8 cellular contexts compared by ENCODE assay signal in the genomic region with DNA sequence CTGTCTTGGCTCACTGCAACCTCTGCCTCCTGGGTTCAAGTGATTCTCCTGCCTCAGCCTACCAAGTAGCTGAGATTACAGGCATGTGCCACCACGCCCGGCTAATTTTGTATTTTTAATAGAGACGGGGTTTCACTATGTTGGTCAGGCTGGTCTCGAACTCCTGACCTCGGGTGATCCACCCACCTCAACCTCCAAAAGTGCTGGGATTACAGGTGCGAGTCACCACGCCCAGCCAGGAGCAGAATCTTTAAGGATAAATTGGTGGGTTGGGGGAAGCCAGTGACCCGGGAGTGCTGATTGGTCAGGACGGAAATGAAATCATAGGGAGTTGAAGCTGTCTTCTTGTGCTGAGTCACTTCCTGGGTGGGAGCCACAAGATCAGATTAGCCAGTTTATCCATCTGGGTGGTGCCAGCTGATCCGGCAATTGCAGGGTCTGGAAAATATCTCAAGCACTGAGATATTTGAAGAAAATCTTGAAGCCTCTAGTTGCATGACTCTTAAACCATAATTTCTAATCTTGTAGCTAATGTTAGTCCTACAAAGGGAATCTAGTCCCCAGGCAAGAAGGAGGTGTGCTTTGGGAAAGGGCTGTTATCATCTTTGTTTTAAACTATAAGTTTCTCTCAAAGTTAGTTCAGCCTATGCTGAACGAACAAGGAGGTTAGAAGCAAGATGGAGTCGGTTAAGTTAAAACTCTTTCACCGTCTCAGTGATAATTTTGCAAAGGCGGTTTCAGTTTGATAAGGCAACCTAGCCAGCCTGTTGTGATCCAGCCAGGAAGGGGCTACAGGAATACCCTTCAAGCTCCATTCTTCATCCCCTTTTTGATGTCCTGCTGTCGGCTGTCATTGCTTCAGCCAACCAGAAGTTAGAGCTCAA. TPM values are rescaled to one million over a fixed set of nuclear protein-coding genes. Genes with fewer than 3 reads are reported as not detected.
DNase-seq lines count a peak whose midpoint lies in the region; TF ChIP-seq lines count a peak whose summit lies in the region.
"Not testable (repeated sequence)": the region's sequence is repeated elsewhere in the genome, so short reads cannot be mapped to it uniquely, and the experiment has no call there.

No MANE protein-coding gene starts in this region.

- H3K9ac ChIP-seq in parathyroid adenoma = not testable (repeated sequence)

- H3K27me3 Mint-ChIP-seq in activated T-helper 1 cell treated with anti-CD3 and anti-CD28 coated beads, Interleukin-12 subunit alpha, Interleukin-12 subunit beta, Interleukin-2, Interleukin-4 antibody, amounts not matched to agents 30 ng/mL and 10 ng/mL and 1 ng/mL, durations not matched to agents 14 hours and 24 hours and 36 hours (ENCODE audit: insufficient read depth) = not testable (repeated sequence)

- H3K4me1 Mint-ChIP-seq in activated T-helper 1 cell treated with anti-CD3 and anti-CD28 coated beads, Interleukin-12 subunit alpha, Interleukin-12 subunit beta, Interleukin-2, Interleukin-4 antibody, amounts not matched to agents 30 ng/mL and 10 ng/mL and 1 ng/mL, durations not matched to agents 14 hours and 24 hours and 36 hours (ENCODE audit: low read depth) = peaks cover 63% of the 10 kb centered on the region

- DNase-seq in DMS53 (lab: John Stamatoyannopoulos, UW) = peak; percentile 38
- DNase-seq in SW 1271 (lab: John Stamatoyannopoulos, UW) = peak; percentile 78 to 89
- not testable (repeated sequence) for DNase-seq in activated T-helper 1 cell treated with anti-CD3 and anti-CD28 coated beads, Interleukin-12 subunit alpha, Interleukin-12 subunit beta, Interleukin-2, Interleukin-4 antibody, amounts not matched to agents 30 ng/mL and 10 ng/mL and 1 ng/mL, durations not matched to agents 14 hours and 24 hours and 36 hours (ENCODE audit: low spot score); transverse colon
- DNase-seq in choroid plexus epithelial cell (ENCODE audit: low read depth) = peak; percentile 68
- DNase-seq in glomerular visceral epithelial cell (ENCODE audit: extremely low spot score) = peak; percentile 67

- peaks cover 13% of the 10 kb centered on the region for H3K36me3 Mint-ChIP-seq in activated T-helper 1 cell treated with anti-CD3 and anti-CD28 coated beads, Interleukin-12 subunit alpha, Interleukin-12 subunit beta, Interleukin-2, Interleukin-4 antibody, amounts not matched to agents 30 ng/mL and 10 ng/mL and 1 ng/mL, durations not matched to agents 14 hours and 24 hours and 36 hours (ENCODE audit: low read depth)

- WGBS in transverse colon (ENCODE audit: low coverage in 1 of 2), 2 donors = 82 to 83% methylated on average over 4 to 15 of the region's 15 CpGs

- not testable (repeated sequence) for TF ChIP-seq RAD21 in Ishikawa (IDR thresholded peaks at IDR 0.05; ENCODE audit: low read depth)

- H3K36me3 ChIP-seq in parathyroid adenoma (ENCODE audit: control insufficient read depth, insufficient read depth, low read length); transverse colon: not testable (repeated sequence)

- H3K4me2 ChIP-seq in parathyroid adenoma (ENCODE audit: low read length) = not testable (repeated sequence)

- in situ Hi-C loops in transverse colon (cut with MboI; ENCODE audit: low pct_ligation_motif_present in 1 of 4, low pct_unique_long_range_greater_than_20kb in 1 of 4, low sequenced_read_pairs in 3 of 4) = not testable (repeated sequence)

- H3K27ac ChIP-seq in parathyroid adenoma = peak overlapping the region; percentile 83
- peak overlapping the region; percentile 15 to 65 (median 56) for H3K27ac ChIP-seq in transverse colon

- peaks cover 17% of the 10 kb centered on the region for H3K9me3 Mint-ChIP-seq in activated T-helper 1 cell treated with anti-CD3 and anti-CD28 coated beads, Interleukin-12 subunit alpha, Interleukin-12 subunit beta, Interleukin-2, Interleukin-4 antibody, amounts not matched to agents 30 ng/mL and 10 ng/mL and 1 ng/mL, durations not matched to agents 14 hours and 24 hours and 36 hours

- H2AFZ ChIP-seq in parathyroid adenoma = peak overlapping the region; percentile 19

- not testable (repeated sequence) for H3K79me2 ChIP-seq in parathyroid adenoma

- peak overlapping the region; percentile 70 for H3K27ac Mint-ChIP-seq in activated T-helper 1 cell treated with anti-CD3 and anti-CD28 coated beads, Interleukin-12 subunit alpha, Interleukin-12 subunit beta, Interleukin-2, Interleukin-4 antibody, amounts not matched to agents 30 ng/mL and 10 ng/mL and 1 ng/mL, durations not matched to agents 14 hours and 24 hours and 36 hours

- H3K9me3 ChIP-seq in parathyroid adenoma (ENCODE audit: control insufficient read depth, low read length); transverse colon: not testable (repeated sequence)

- peak; percentile 74 for TF ChIP-seq EP300 in Ishikawa (IDR thresholded peaks at IDR 0.05; ENCODE audit: borderline replicate concordance)
- TF ChIP-seq EP300 in transverse colon (IDR thresholded peaks at IDR 0.05; ENCODE audit: low read depth) = not testable (repeated sequence)

- TF ChIP-seq CTCF in choroid plexus epithelial cell (conservative IDR thresholded peaks at IDR 0.05; ENCODE audit: low read depth, low read length); parathyroid adenoma (IDR thresholded peaks at IDR 0.05); transverse colon (IDR thresholded peaks at IDR 0.05): not testable (repeated sequence)

- TF ChIP-seq POLR2A in transverse colon (IDR thresholded peaks at IDR 0.05) = not testable (repeated sequence)

- peak overlapping the region; percentile 3 for H3K4me3 Mint-ChIP-seq in activated T-helper 1 cell treated with anti-CD3 and anti-CD28 coated beads, Interleukin-12 subunit alpha, Interleukin-12 subunit beta, Interleukin-2, Interleukin-4 antibody, amounts not matched to agents 30 ng/mL and 10 ng/mL and 1 ng/mL, durations not matched to agents 14 hours and 24 hours and 36 hours

- not testable (repeated sequence) for H3K27me3 ChIP-seq in parathyroid adenoma (ENCODE audit: control insufficient read depth, insufficient read depth, low read length); transverse colon

- intact Hi-C loops in activated T-helper 1 cell treated with anti-CD3 and anti-CD28 coated beads, Interleukin-12 subunit alpha, Interleukin-12 subunit beta, Interleukin-2, Interleukin-4 antibody, amounts not matched to agents 30 ng/mL and 10 ng/mL and 1 ng/mL, durations not matched to agents 14 hours and 24 hours and 36 hours (cut with micrococcal nuclease) = loop anchor here (1.0 kb wide), 2 partner anchors 13 to 142 kb away; no protein-coding TSS in a partner anchor
- intact Hi-C loops in transverse colon (cut with DNase I; ENCODE audit: low total_unique reads) = loop anchor here (10.0 kb wide), 1 partner anchor 221 kb away; a partner anchor contains a TSS

- H3K4me1 ChIP-seq in parathyroid adenoma (peaks cover 23% of the 10 kb centered on the region), transverse colon (peaks cover 0 to 19% (median 14%) of the 10 kb centered on the region in 4 donors)

- not testable (repeated sequence) for H3K4me3 ChIP-seq in choroid plexus epithelial cell (ENCODE audit: low read depth, low read length); parathyroid adenoma (ENCODE audit: low read depth, low read length); transverse colon

TF ChIP-seq in Ishikawa, 13 proteins besides CTCF, POLR2A, EP300 and RAD21:
- TF ChIP-seq TCF12 (IDR thresholded peaks at IDR 0.05; ENCODE audit: low read depth) (peak; percentile 68), TEAD4 (IDR thresholded peaks at IDR 0.05) (peak; percentile 48), FOXM1 (IDR thresholded peaks at IDR 0.05; ENCODE audit: borderline replicate concordance, low read depth) (peak; percentile 5; the same call in 1 of the 2 replicates), EGR1 (IDR thresholded peaks at IDR 0.05) (peak; percentile 39; the same call in 1 of the 2 replicates)

RNA-seq across cellular contexts. Expression of a gene that starts 5.0 kb away (rescaled TPM):
- 3.1 and 3.4 TPM in 2 replicates for total RNA-seq in activated T-helper 1 cell treated with anti-CD3 and anti-CD28 coated beads, Interleukin-12 subunit alpha, Interleukin-12 subunit beta, Interleukin-2, Interleukin-4 antibody, amounts not matched to agents 30 ng/mL and 10 ng/mL and 1 ng/mL, durations not matched to agents 14 hours and 24 hours and 36 hours
- total RNA-seq in transverse colon = 10 to 100 TPM in 1 of 4 donors, 1 to 10 TPM in 2, not detected in 1; 5.7 to 10.5 (median 8.7) TPM
